In genomic region chr7:87689374-87689773, GRCh38 we compare ENCODE assay signal across 24 cellular contexts.
DNase-seq lines count a peak whose midpoint lies in the region; ATAC-seq, FAIRE-seq and TF ChIP-seq lines count a peak whose summit lies in the region.
"Had no signal": no experiment of that assay in that cellular context is flagged by ENCODE, and none has a peak within 500 bp of the region (broad histone marks: within the 10 kb centered on the region; RNA-seq: fewer than 3 reads in every experiment).

No MANE protein-coding gene starts in this region.

- H3K27ac ChIP-seq in K562 (ENCODE audit: extremely low read depth, low read depth, low read length) (no peak overlapping the region), substantia nigra (ENCODE audit: low read depth, low read length, poor library complexity, severe bottlenecking) (no peak overlapping the region)
- H3K27ac ChIP-seq: BLaER1 had no signal

- TF ChIP-seq EP300 in K562 (IDR thresholded peaks at IDR 0.05; ENCODE audit: low read length), result no peak

- no peak for TF ChIP-seq CTCF in K562 (IDR thresholded peaks at IDR 0.05 in 2 of 3, conservative IDR thresholded peaks at IDR 0.05 in 1 of 3; ENCODE audit: insufficient read depth in 2 of 3, low read depth in 1 of 3, low read length in 3 of 3)

- ATAC-seq in K562 (no peak), GM18517 (IDR thresholded peaks at IDR 0.05; ENCODE audit: unreplicated experiment) (no peak)
- ATAC-seq: GM12878 had no signal

- no TSS peak for BruUV-seq in K562 (replicated peaks; lab: Mats Ljungman, UMichigan)

- H3K27me3 ChIP-seq in K562 (ENCODE audit: control insufficient read depth in 2 of 2, insufficient read depth in 2 of 2, low read length in 2 of 2), result no peaks in the 10 kb centered on the region
- H3K27me3 ChIP-seq: BE2C, BLaER1 had no signal

- H3K4me3 ChIP-seq in K562, result no peak overlapping the region
- H3K4me3 ChIP-seq: BLaER1, GM12878 had no signal

- DNase-seq in K562 (ENCODE audit: extremely low read depth in 1 of 4, low spot score in 3 of 4) (no peak), substantia nigra (lab: John Stamatoyannopoulos, UW) (no peak), epidermal melanocyte (ENCODE audit: insufficient read length, low spot score) (no peak)
- DNase-seq: 8988T; ACHN; BE2C; C1 segment of cervical spinal cord; CD4-positive, alpha-beta memory T cell; CD4-positive, CD25-positive, alpha-beta regulatory T cell; CD8-positive, alpha-beta memory T cell; COR-L47; DMS 273 treated with DMSO at 0.1 percent for 48 hours; DMS153; DMS53; DMS79; DND-41; EL; GDM1 had no signal

- H3K9me1 ChIP-seq in K562 (ENCODE audit: control insufficient read depth, insufficient read depth, low read length), result no peaks in the 10 kb centered on the region

- no peaks in the 10 kb centered on the region for H3K4me1 ChIP-seq in K562 (replicated peaks in 1 of 2; ENCODE audit: control insufficient read depth in 2 of 2, insufficient read depth in 2 of 2, low read length in 2 of 2)
- H3K4me1 ChIP-seq: BE2C, BLaER1 had no signal

- in situ Hi-C loops in K562 (cut with MboI), result no loop called here

- H4K20me1 ChIP-seq in K562 (replicated peaks; ENCODE audit: control insufficient read depth, insufficient read depth, low read length), result no peaks in the 10 kb centered on the region
- H4K20me1 ChIP-seq: BLaER1 had no signal

- no peaks in the 10 kb centered on the region for H3K36me3 ChIP-seq in K562 (ENCODE audit: control insufficient read depth, insufficient read depth, low read length)
- H3K36me3 ChIP-seq: BE2C, BLaER1 had no signal

- no peak overlapping the region for H2AFZ ChIP-seq in K562 (ENCODE audit: low read depth, low read length)

- intact Hi-C loops in K562 (cut with micrococcal nuclease), result no loop called here

- POLR2A ChIA-PET in K562 (lab: Yijun Ruan, JAX), result no interaction called here

- CTCF ChIA-PET in K562 (lab: Yijun Ruan, JAX; ENCODE audit: low intra/inter-chr PET ratio), result no interaction called here

- TF ChIP-seq RAD21 in K562 (CRISPR knock-in tag; conservative IDR thresholded peaks at IDR 0.05 in 1 of 2, IDR thresholded peaks at IDR 0.05 in 1 of 2), result no peak

- H3K4me2 ChIP-seq in K562 (ENCODE audit: insufficient read depth, low read length), result no peak overlapping the region
- H3K4me2 ChIP-seq: BLaER1 had no signal

- FAIRE-seq in K562 (lab: Jason Lieb, UNC), result no peak
- FAIRE-seq in islet of Langerhans (lab: Jason Lieb, UNC), result peak; percentile 80
- FAIRE-seq: GM12878, GM12892, GM18507 had no signal

- no peaks in the 10 kb centered on the region for H3K79me2 ChIP-seq in K562 (ENCODE audit: control insufficient read depth, insufficient read depth, low read length)

- no peaks in the 10 kb centered on the region for H3K9me3 ChIP-seq in K562 (replicated peaks; ENCODE audit: control insufficient read depth, insufficient read depth, low read depth, low read length)
- H3K9me3 ChIP-seq: BE2C, BLaER1 had no signal

- no peak for TF ChIP-seq POLR2A in K562 (conservative IDR thresholded peaks at IDR 0.05)

- no peak overlapping the region for H3K9ac ChIP-seq in K562 (ENCODE audit: insufficient read depth in 1 of 2, low read depth in 2 of 2, low read length in 2 of 2)
- H3K9ac ChIP-seq: BLaER1 had no signal

- 0% methylated on average over 1 of the region's 1 CpG for WGBS in K562 (ENCODE audit: insufficient coverage, low coverage, missing lambda C conversion rate)

TF ChIP-seq in K562, 482 proteins besides CTCF, POLR2A, EP300 and RAD21:
- TF ChIP-seq ZNF778 (CRISPR knock-in tag; IDR thresholded peaks at IDR 0.05) (no peak), ZNF232 (CRISPR knock-in tag; IDR thresholded peaks at IDR 0.05) (0 out of 2 replicates have a peak, but pooled peaks have one; percentile 38), NRF1 (conservative IDR thresholded peaks at IDR 0.05 in 1 of 2, IDR thresholded peaks at IDR 0.05 in 1 of 2) (no peak), DACH1 (IDR thresholded peaks at IDR 0.05; ENCODE audit: partially characterized antibody) (peak; percentile 92)
